8 cellular contexts compared by ENCODE assay signal in the genomic region with DNA sequence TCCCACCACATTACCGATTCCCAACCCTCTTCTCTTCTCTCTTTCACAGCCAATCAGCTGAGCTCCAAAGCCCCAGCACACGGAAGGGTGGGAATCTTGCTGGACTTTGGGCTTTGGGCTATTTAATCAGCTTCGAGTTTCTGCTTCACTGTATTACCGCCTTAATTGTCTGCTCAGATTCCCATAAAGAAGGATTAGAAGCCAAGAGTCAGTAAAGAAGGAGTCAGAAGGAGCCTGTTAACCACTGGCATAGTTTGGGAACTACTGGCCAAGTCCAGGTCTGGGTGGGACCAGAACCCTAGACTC. TPM values are rescaled to one million over a fixed set of nuclear protein-coding genes. Genes with fewer than 3 reads are reported as not detected.
DNase-seq lines count a peak whose midpoint lies in the region; ATAC-seq and TF ChIP-seq lines count a peak whose summit lies in the region.
"Had no signal": no experiment of that assay in that cellular context is flagged by ENCODE, and none has a peak within 500 bp of the region (broad histone marks: within the 10 kb centered on the region; RNA-seq: fewer than 3 reads in every experiment).

No MANE protein-coding gene starts in this region.

- TF ChIP-seq CTCF in Loucy (conservative IDR thresholded peaks at IDR 0.05; ENCODE audit: low read length): no peak
- no peak for TF ChIP-seq CTCF in choroid plexus epithelial cell (conservative IDR thresholded peaks at IDR 0.05; ENCODE audit: low read depth, low read length)
- no peak for TF ChIP-seq CTCF in right lobe of liver (IDR thresholded peaks at IDR 0.05)
- no peak for TF ChIP-seq CTCF in tibial artery (IDR thresholded peaks at IDR 0.05)
- TF ChIP-seq CTCF in GM10266 (IDR thresholded peaks at IDR 0.05; ENCODE audit: control insufficient read depth, insufficient read depth, low read depth, missing control alignments): no peak

- no peaks in the 10 kb centered on the region for H4K20me1 ChIP-seq in Loucy (ENCODE audit: insufficient read depth, low read length, poor library complexity, severe bottlenecking)

- no peaks in the 10 kb centered on the region for H3F3A ChIP-seq in Loucy (ENCODE audit: low read depth)

- H3K4me1 ChIP-seq in Loucy (ENCODE audit: insufficient read depth, low read length, poor library complexity, severe bottlenecking): peaks cover 24% of the 10 kb centered on the region
- H3K4me1 ChIP-seq in right lobe of liver: peaks cover 0 to 49% (median 20%) of the 10 kb centered on the region in 4 donors
- peaks cover 0 to 78% (median 70%) of the 10 kb centered on the region in 4 donors for H3K4me1 ChIP-seq in tibial artery

- peak overlapping the region; percentile 37 for H3K4me2 ChIP-seq in Loucy (ENCODE audit: low read depth, low read length, poor library complexity, severe bottlenecking)

- H3K9ac ChIP-seq in Loucy (ENCODE audit: low read depth, low read length, poor library complexity, severe bottlenecking): no peak overlapping the region

- H3K36me3 ChIP-seq in Loucy (ENCODE audit: insufficient read depth, low read length): no peaks in the 10 kb centered on the region
- no peaks in the 10 kb centered on the region for H3K36me3 ChIP-seq in right lobe of liver
- H3K36me3 ChIP-seq in tibial artery: no peaks in the 10 kb centered on the region

- peak; percentile 25 for DNase-seq in choroid plexus epithelial cell (ENCODE audit: low read depth)
- no peak for DNase-seq in right lobe of liver
- DNase-seq in tibial artery: no peak
- no peak for DNase-seq in RKO (ENCODE audit: low spot score)
- no peak for DNase-seq in epidermal melanocyte (ENCODE audit: insufficient read length, low spot score)
- DNase-seq in GM10266 (ENCODE audit: extremely low spot score): no peak
- DNase-seq: NCI-H1694 had no signal

- H3K27ac ChIP-seq in right lobe of liver: peak overlapping the region; percentile 1 to 93 (median 36)
- H3K27ac ChIP-seq in tibial artery: peak overlapping the region; percentile 95 to 96

- peak overlapping the region; percentile 10 for H3K4me3 ChIP-seq in Loucy (ENCODE audit: low read length, poor library complexity, severe bottlenecking)
- peak overlapping the region; percentile 92 for H3K4me3 ChIP-seq in choroid plexus epithelial cell (ENCODE audit: low read depth, low read length)
- peak overlapping the region in 1 of 3 donors; percentile 3 for H3K4me3 ChIP-seq in right lobe of liver
- H3K4me3 ChIP-seq in tibial artery: peak overlapping the region; percentile 69 to 81

- H3K9me3 ChIP-seq in Loucy (ENCODE audit: insufficient read depth, low read depth, low read length) (no peaks in the 10 kb centered on the region), right lobe of liver (no peaks in the 10 kb centered on the region), tibial artery (no peaks in the 10 kb centered on the region)

- TF ChIP-seq POLR2A in right lobe of liver (IDR thresholded peaks at IDR 0.05): no peak

- intact Hi-C loops in right lobe of liver (cut with DNase I) (no loop called here), tibial artery (cut with DNase I; ENCODE audit: low total_unique reads) (loop anchor here (10.0 kb wide), 1 partner anchor 224 kb away; no protein-coding TSS in a partner anchor)

- 11% methylated on average over 4 of the region's 4 CpGs for WGBS in right lobe of liver (ENCODE audit: insufficient coverage, low coverage, low lambda C conversion rate, missing lambda C conversion rate)

- H2AFZ ChIP-seq in Loucy (ENCODE audit: low read length): no peak overlapping the region

- ATAC-seq in right lobe of liver: no peak

- H3K79me2 ChIP-seq in Loucy (ENCODE audit: insufficient read depth, low read length): no peaks in the 10 kb centered on the region

- no peaks in the 10 kb centered on the region for H3K9me2 ChIP-seq in Loucy (replicated peaks; ENCODE audit: low read depth, low read length)

- H3K27me3 ChIP-seq in Loucy (ENCODE audit: insufficient read depth, low read length, poor library complexity, severe bottlenecking) (peaks cover 25% of the 10 kb centered on the region), right lobe of liver (no peaks in the 10 kb centered on the region), tibial artery (no peaks in the 10 kb centered on the region)

RNA-seq across cellular contexts. Expression of a gene that starts 4.4 kb away (rescaled TPM):
- total RNA-seq in right lobe of liver: 10 to 100 TPM in 2 of 6 experiments, 1 to 10 TPM in 4; 3.9 to 11.6 (median 7.3) TPM
